In the genomic region with DNA sequence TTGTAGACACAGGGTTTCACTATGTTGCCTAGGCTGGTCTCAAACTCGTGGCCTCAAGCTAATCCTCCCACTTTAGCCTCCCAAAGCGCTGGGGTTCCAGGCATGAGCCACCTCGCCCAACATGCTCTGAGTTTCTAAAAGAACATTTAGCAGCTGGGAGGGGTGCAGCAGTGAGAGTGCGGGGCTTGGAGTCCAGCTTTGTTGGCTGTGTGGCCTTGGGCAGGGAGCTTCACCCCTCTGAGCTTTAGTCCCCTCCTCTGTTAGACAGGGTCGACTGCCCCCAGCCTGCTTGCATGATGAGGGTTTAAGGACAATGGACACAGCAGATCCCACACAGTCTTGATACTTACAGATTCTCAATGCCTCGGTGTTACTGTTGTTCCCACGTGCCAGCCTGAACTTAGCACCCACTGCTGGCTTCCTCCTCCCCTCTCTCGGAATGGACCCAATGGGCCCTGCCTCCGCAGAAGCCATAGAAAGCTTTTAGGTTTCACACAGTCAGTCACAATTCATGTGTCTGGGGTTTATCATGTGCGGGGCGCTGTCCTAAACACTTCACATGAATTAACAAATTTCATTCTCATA, we compare ENCODE assay signal across 16 cellular contexts.
"Had no signal": no experiment of that assay in that cellular context is flagged by ENCODE, and none has a peak within 500 bp of the region (broad histone marks: within the 10 kb centered on the region; RNA-seq: fewer than 3 reads in every experiment).

No MANE protein-coding gene starts in this region.

- ATAC-seq: gastrocnemius medialis had no signal

- H3K9me3 ChIP-seq: gastrocnemius medialis, heart left ventricle, stomach, thoracic aorta had no signal

- H3K4me3 Mint-ChIP-seq: activated CD4-positive, alpha-beta T cell treated with anti-CD3 and anti-CD28 coated beads, Interleukin-2, amount 10 ng/mL, durations not matched to agents 24 days and 14 days; activated T-helper 1 cell treated with anti-CD3 and anti-CD28 coated beads, Interleukin-12 subunit alpha, Interleukin-12 subunit beta, Interleukin-2, Interleukin-4 antibody, amounts not matched to agents 30 ng/mL and 10 ng/mL and 1 ng/mL, durations not matched to agents 14 hours and 24 hours and 36 hours; naive B cell had no signal

- H3K27ac ChIP-seq: dorsolateral prefrontal cortex, gastrocnemius medialis, heart left ventricle, stomach, thoracic aorta had no signal

- H3K36me3 ChIP-seq: gastrocnemius medialis, heart left ventricle, stomach, thoracic aorta had no signal

- H3K27ac Mint-ChIP-seq: activated CD4-positive, alpha-beta T cell treated with anti-CD3 and anti-CD28 coated beads, Interleukin-2, amount 10 ng/mL, durations not matched to agents 24 days and 14 days; activated T-helper 1 cell treated with anti-CD3 and anti-CD28 coated beads, Interleukin-12 subunit alpha, Interleukin-12 subunit beta, Interleukin-2, Interleukin-4 antibody, amounts not matched to agents 30 ng/mL and 10 ng/mL and 1 ng/mL, durations not matched to agents 14 hours and 24 hours and 36 hours had no signal

- H3K27me3 ChIP-seq: dorsolateral prefrontal cortex, gastrocnemius medialis, heart left ventricle, stomach had no signal

- H3K9me3 Mint-ChIP-seq: activated CD4-positive, alpha-beta T cell treated with anti-CD3 and anti-CD28 coated beads, Interleukin-2, amount 10 ng/mL, durations not matched to agents 24 days and 14 days; activated T-helper 1 cell treated with anti-CD3 and anti-CD28 coated beads, Interleukin-12 subunit alpha, Interleukin-12 subunit beta, Interleukin-2, Interleukin-4 antibody, amounts not matched to agents 30 ng/mL and 10 ng/mL and 1 ng/mL, durations not matched to agents 14 hours and 24 hours and 36 hours; naive B cell had no signal

- H3K4me3 ChIP-seq: dorsolateral prefrontal cortex, gastrocnemius medialis, heart left ventricle, stomach, thoracic aorta had no signal

- FAIRE-seq: astrocyte, bronchial epithelial cell, TTC549 had no signal

- DNase-seq: activated CD4-positive, alpha-beta T cell treated with anti-CD3 and anti-CD28 coated beads, Interleukin-2, amount 10 ng/mL, durations not matched to agents 24 days and 14 days; activated CD4-positive, CD25-positive, alpha-beta regulatory T cell; activated naive CD4-positive, alpha-beta T cell treated with anti-CD3 and anti-CD28 coated beads, Interleukin-2, amount 50 U/mL, for 16 hours; erythroblast; gastrocnemius medialis; heart left ventricle; naive B cell; stimulated activated CD4-positive, alpha-beta T cell treated with anti-CD3 and anti-CD28 coated beads, Interleukin-1b, Interleukin-23, amount 100 ng/mL, for 48 hours; stomach; T-helper 2 cell had no signal

- H3K36me3 Mint-ChIP-seq: naive B cell had no signal
